Comparison of ENCODE assay signal across 1 cellular context in genomic region chr19:11202488-11203193, GRCh38.
TF ChIP-seq lines count a peak whose summit lies in the region.

No MANE protein-coding gene starts in this region.

TF ChIP-seq in K562, 482 proteins besides CTCF, POLR2A, EP300 and RAD21:
- TF ChIP-seq CLOCK (CRISPR knock-in tag; IDR thresholded peaks at IDR 0.05; ENCODE audit: borderline replicate concordance) (no peak), ZKSCAN8 (CRISPR knock-in tag; IDR thresholded peaks at IDR 0.05) (peak; percentile 98)
